9 cellular contexts compared by ENCODE assay signal in genomic region chr19:39507715-39508364, GRCh38. TPM values are rescaled to one million over a fixed set of nuclear protein-coding genes. Genes with fewer than 3 reads are reported as not detected.
A peak's percentile ranks its signal among the peaks of the same experiment; 100 is the strongest.
DNase-seq lines count a peak whose midpoint lies in the region; ATAC-seq and TF ChIP-seq lines count a peak whose summit lies in the region.
"Had no signal": no experiment of that assay in that cellular context is flagged by ENCODE, and none has a peak within 500 bp of the region (broad histone marks: within the 10 kb centered on the region; RNA-seq: fewer than 3 reads in every experiment).

No MANE protein-coding gene starts in this region.

- H2BK12ac ChIP-seq in neuronal stem cell (ENCODE audit: low read length), result no peak overlapping the region

- no peak overlapping the region for H3K14ac ChIP-seq in neuronal stem cell (ENCODE audit: low read length)

- POLR2A ChIA-PET in OCI-LY7 (lab: Charles Lee), result interaction anchor here (0.7 kb wide), 1 partner anchor 25 kb away, joined by 3 read pairs; the partner anchor contains the start of gene EID2B

- H3K36me3 ChIP-seq in OCI-LY7 (ENCODE audit: insufficient read depth, low read length) (no peaks in the 10 kb centered on the region), neuronal stem cell (replicated peaks in 1 of 2; ENCODE audit: control insufficient read depth in 2 of 2, insufficient read depth in 2 of 2, low read length in 2 of 2) (no peaks in the 10 kb centered on the region), upper lobe of right lung (no peaks in the 10 kb centered on the region)
- no peaks in the 10 kb centered on the region for H3K36me3 ChIP-seq in effector memory CD4-positive, alpha-beta T cell (ENCODE audit: control insufficient read depth, insufficient read depth, low read length)

- WGBS in neuronal stem cell (ENCODE audit: extremely low coverage in 2 of 2, insufficient read length in 2 of 2, insufficient replicate concordance in 1 of 2), 2 donors, result no CpG with 5 or more reads among the region's 24 CpGs

- no peak overlapping the region for H3K27ac ChIP-seq in OCI-LY7 (ENCODE audit: low read depth, low read length, poor library complexity, severe bottlenecking)
- no peak overlapping the region for H3K27ac ChIP-seq in effector memory CD4-positive, alpha-beta T cell (ENCODE audit: insufficient read depth, low read length, poor library complexity, severe bottlenecking)
- H3K27ac ChIP-seq in neuronal stem cell (replicated peaks; ENCODE audit: low read length), result no peak overlapping the region
- no peak overlapping the region for H3K27ac ChIP-seq in upper lobe of right lung
- H3K27ac ChIP-seq: foreskin keratinocyte had no signal

- H3K4me3 ChIP-seq in GM12875 (ENCODE audit: low read depth, low read length) (peak overlapping the region; percentile 64), OCI-LY7 (ENCODE audit: low read depth, low read length, poor library complexity, severe bottlenecking) (peak overlapping the region; percentile 64), neuronal stem cell (ENCODE audit: low read length in 2 of 2) (peak overlapping the region; percentile 47 to 82), upper lobe of right lung (no peak overlapping the region)
- peak overlapping the region; percentile 48 for H3K4me3 ChIP-seq in effector memory CD4-positive, alpha-beta T cell (ENCODE audit: insufficient read depth, low read depth, low read length, poor library complexity, severe bottlenecking)

- CTCF ChIA-PET in OCI-LY7 (lab: Charles Lee; ENCODE audit: unreplicated experiment), result interaction anchor here (1.0 kb wide), 1 partner anchor 25 kb away, joined by 3 read pairs; no protein-coding TSS in a partner anchor

- intact Hi-C loops in OCI-LY7 (cut with micrococcal nuclease; ENCODE audit: unreplicated experiment) (no loop called here), upper lobe of right lung (cut with DNase I) (no loop called here)

- H2BK15ac ChIP-seq in neuronal stem cell (ENCODE audit: low read length), result peak overlapping the region; percentile 56

- no peaks in the 10 kb centered on the region for H4K20me1 ChIP-seq in OCI-LY7 (ENCODE audit: insufficient read depth, low read length)

- no peaks in the 10 kb centered on the region for H3K9me2 ChIP-seq in OCI-LY7 (ENCODE audit: insufficient read depth, low read length)

- TF ChIP-seq CTCF in GM12875 (IDR thresholded peaks at IDR 0.05; ENCODE audit: borderline replicate concordance, insufficient read depth, low read depth, low read length), result no peak
- TF ChIP-seq CTCF in OCI-LY7 (conservative IDR thresholded peaks at IDR 0.05; ENCODE audit: low read length), result no peak
- no peak for TF ChIP-seq CTCF in upper lobe of right lung (IDR thresholded peaks at IDR 0.05)

- no peak overlapping the region for H4K8ac ChIP-seq in neuronal stem cell (ENCODE audit: low read depth, low read length)

- H4K91ac ChIP-seq in neuronal stem cell (ENCODE audit: low read depth, low read length, poor library complexity), result no peak overlapping the region

- H3K79me1 ChIP-seq in neuronal stem cell (ENCODE audit: low read depth, low read length), result no peaks in the 10 kb centered on the region

- no peak overlapping the region for H3K23ac ChIP-seq in neuronal stem cell (ENCODE audit: low read depth, low read length, poor library complexity)

- no TSS peak for BruUV-seq in OCI-LY7 (replicated peaks; lab: Mats Ljungman, UMichigan)

- no peaks in the 10 kb centered on the region for H3K9me3 ChIP-seq in OCI-LY7 (ENCODE audit: low read length)
- H3K9me3 ChIP-seq in effector memory CD4-positive, alpha-beta T cell (ENCODE audit: control insufficient read depth, low read length), result no peaks in the 10 kb centered on the region
- H3K9me3 ChIP-seq in neuronal stem cell (replicated peaks in 1 of 2; ENCODE audit: control insufficient read depth in 2 of 2, insufficient read depth in 1 of 2, low read depth in 1 of 2, low read length in 2 of 2), result peaks cover 0 to 7% of the 10 kb centered on the region in 2 donors
- no peaks in the 10 kb centered on the region for H3K9me3 ChIP-seq in upper lobe of right lung

- H2AFZ ChIP-seq in OCI-LY7 (ENCODE audit: low read length) (peak overlapping the region; percentile 57; the same call in 1 of the 2 replicates), neuronal stem cell (ENCODE audit: low read length) (peak overlapping the region; percentile 95)

- no peak for ATAC-seq in upper lobe of right lung

- no peak overlapping the region for H3K9ac ChIP-seq in neuronal stem cell (ENCODE audit: low read depth, low read length, poor library complexity)

- no peak overlapping the region for H3K4ac ChIP-seq in neuronal stem cell (ENCODE audit: low read length)

- H3K4me1 ChIP-seq in OCI-LY7 (ENCODE audit: insufficient read depth, low read length, poor library complexity, severe bottlenecking), result no peaks in the 10 kb centered on the region
- H3K4me1 ChIP-seq in effector memory CD4-positive, alpha-beta T cell (ENCODE audit: control insufficient read depth, insufficient read depth, low read length, poor library complexity, severe bottlenecking), result peaks cover 13% of the 10 kb centered on the region
- H3K4me1 ChIP-seq in neuronal stem cell (ENCODE audit: control insufficient read depth in 2 of 2, insufficient read depth in 1 of 2, low read depth in 1 of 2, low read length in 2 of 2), result no peaks in the 10 kb centered on the region
- H3K4me1 ChIP-seq in upper lobe of right lung, result no peaks in the 10 kb centered on the region
- H3K4me1 ChIP-seq: foreskin keratinocyte had no signal

- H2BK5ac ChIP-seq in neuronal stem cell (ENCODE audit: low read length), result peak overlapping the region; percentile 62

- H2AK5ac ChIP-seq in neuronal stem cell (ENCODE audit: low read depth, low read length), result peak overlapping the region; percentile 3

- peak overlapping the region; percentile 92 for H3K18ac ChIP-seq in neuronal stem cell (ENCODE audit: low read length)

- H2BK120ac ChIP-seq in neuronal stem cell (ENCODE audit: low read depth, low read length), result no peak overlapping the region

- H3K27me3 ChIP-seq in effector memory CD4-positive, alpha-beta T cell (replicated peaks; ENCODE audit: control insufficient read depth, insufficient read depth, low read length, poor library complexity, severe bottlenecking), result peaks cover 15% of the 10 kb centered on the region
- H3K27me3 ChIP-seq in neuronal stem cell (ENCODE audit: control insufficient read depth in 3 of 3, insufficient read depth in 3 of 3, low read depth in 1 of 3, low read length in 3 of 3) (peaks cover 10 to 56% (median 52%) of the 10 kb centered on the region in 3 experiments), upper lobe of right lung (peaks cover 68% of the 10 kb centered on the region)

- peak overlapping the region; percentile 59 for H3K4me2 ChIP-seq in OCI-LY7 (ENCODE audit: low read length)
- H3K4me2 ChIP-seq in neuronal stem cell (ENCODE audit: insufficient read depth, low read length, poor library complexity, severe bottlenecking), result peak overlapping the region; percentile 93

- no peaks in the 10 kb centered on the region for H3K79me2 ChIP-seq in OCI-LY7 (ENCODE audit: insufficient read depth, low read depth, low read length)

- DNase-seq in OCI-LY7 (ENCODE audit: low spot score) (no peak), neuronal stem cell (ENCODE audit: low spot score) (no peak), C1 segment of cervical spinal cord (lab: John Stamatoyannopoulos, UW) (no peak), NCI-H2196 (lab: John Stamatoyannopoulos, UW; ENCODE audit: unreplicated experiment) (no peak), upper lobe of right lung (no peak), cortex of kidney (lab: John Stamatoyannopoulos, UW) (no peak)
- DNase-seq in effector memory CD4-positive, alpha-beta T cell, result no peak

RNA-seq across cellular contexts. Expression of gene SELENOV, which starts 7.1 kb away (rescaled TPM):
- not detected in 2 replicates for total RNA-seq in OCI-LY7 (2014; rRNA removed; shearing (Covaris generic))
- total RNA-seq in OCI-LY7 (2022) (not detected in 2 replicates), upper lobe of right lung (not detected)
- 4.2 TPM for polyA plus RNA-seq in neuronal stem cell (2013, experiment 1 of 2)
- polyA plus RNA-seq in neuronal stem cell (2013, experiment 2 of 2), result 4.3 TPM
- total RNA-seq: foreskin keratinocyte had no signal
- polyA plus RNA-seq: foreskin keratinocyte had no signal

RNA-seq across cellular contexts. Expression of gene DLL3, which starts 9.1 kb away (rescaled TPM):
- total RNA-seq in OCI-LY7 (2014; rRNA removed; shearing (Covaris generic)), result 3.4 and 4.4 TPM in 2 replicates
- total RNA-seq in OCI-LY7 (2022), result 3.2 and 4.4 TPM in 2 replicates
- 4.0 TPM for polyA plus RNA-seq in neuronal stem cell (2013, experiment 1 of 2)
- 4.0 TPM for polyA plus RNA-seq in neuronal stem cell (2013, experiment 2 of 2)
- total RNA-seq in upper lobe of right lung, result not detected

RNA-seq across cellular contexts. Expression of gene EID2B, which starts 24.8 kb away (rescaled TPM):
- total RNA-seq in OCI-LY7 (2014; rRNA removed; shearing (Covaris generic)), result 11.7 and 13.9 TPM in 2 replicates
- total RNA-seq in OCI-LY7 (2022), result 8.7 and 8.8 TPM in 2 replicates
- 9.6 TPM for polyA plus RNA-seq in neuronal stem cell (2013, experiment 1 of 2)
- 10.4 TPM for polyA plus RNA-seq in neuronal stem cell (2013, experiment 2 of 2)
- 2.4 TPM for total RNA-seq in upper lobe of right lung

RNA-seq across cellular contexts. Expression of gene TIMM50, which starts 27.2 kb away (rescaled TPM):
- total RNA-seq in OCI-LY7 (2014; rRNA removed; shearing (Covaris generic)), result 98.1 and 116 TPM in 2 replicates
- 91.1 and 93.2 TPM in 2 replicates for total RNA-seq in OCI-LY7 (2022)
- polyA plus RNA-seq in neuronal stem cell (2013, experiment 1 of 2), result 67.0 TPM
- polyA plus RNA-seq in neuronal stem cell (2013, experiment 2 of 2), result 62.8 TPM
- total RNA-seq in upper lobe of right lung, result 43.9 TPM

RNA-seq across cellular contexts. Expression of gene EID2, which starts 32.1 kb away (rescaled TPM):
- total RNA-seq in OCI-LY7 (2014; rRNA removed; shearing (Covaris generic)), result 19.1 and 22.9 TPM in 2 replicates
- total RNA-seq in OCI-LY7 (2022) (17.3 and 20.7 TPM in 2 replicates), upper lobe of right lung (13.5 TPM)
- polyA plus RNA-seq in neuronal stem cell (2013, experiment 1 of 2), result 27.4 TPM
- 28.6 TPM for polyA plus RNA-seq in neuronal stem cell (2013, experiment 2 of 2)
